ENCODE assay signal across 8 cellular contexts in genomic region chr1:157193702-157194391, GRCh38. TPM values are rescaled to one million over a fixed set of nuclear protein-coding genes. Genes with fewer than 3 reads are reported as not detected.
DNase-seq lines count a peak whose midpoint lies in the region; ATAC-seq and TF ChIP-seq lines count a peak whose summit lies in the region.

No MANE protein-coding gene starts in this region.

- peak; percentile 45; the same call in 1 of the 2 replicates for TF ChIP-seq CTCF in WTC11 (IDR thresholded peaks at IDR 0.05)

- peaks cover 21% of the 10 kb centered on the region for H3K4me1 Mint-ChIP-seq in WTC11
- peaks cover 11% of the 10 kb centered on the region for H3K4me1 Mint-ChIP-seq in stimulated activated naive CD8-positive, alpha-beta T cell treated with anti-CD3 and anti-CD28 coated beads, Interleukin-15, amount 100 ng/mL, for 72 hours

- no peak overlapping the region for H3K27ac Mint-ChIP-seq in WTC11
- no peak overlapping the region for H3K27ac Mint-ChIP-seq in stimulated activated naive CD8-positive, alpha-beta T cell treated with anti-CD3 and anti-CD28 coated beads, Interleukin-15, amount 100 ng/mL, for 72 hours

- peaks cover 12% of the 10 kb centered on the region for H3K27me3 Mint-ChIP-seq in WTC11 (ENCODE audit: low read depth)
- H3K27me3 Mint-ChIP-seq in stimulated activated naive CD8-positive, alpha-beta T cell treated with anti-CD3 and anti-CD28 coated beads, Interleukin-15, amount 100 ng/mL, for 72 hours, result peaks cover 54% of the 10 kb centered on the region

- H3K36me3 Mint-ChIP-seq in WTC11, result no peaks in the 10 kb centered on the region

- POLR2A ChIA-PET in WTC11 (lab: Charles Lee), result no interaction called here

- ATAC-seq in WTC11 (peak; percentile 56), HG03135 (IDR thresholded peaks at IDR 0.05; ENCODE audit: unreplicated experiment) (no peak)
- ATAC-seq in stimulated activated naive CD8-positive, alpha-beta T cell treated with anti-CD3 and anti-CD28 coated beads, Interleukin-15, amount 100 ng/mL, for 72 hours, result no peak

- no peaks in the 10 kb centered on the region for H3K9me3 Mint-ChIP-seq in WTC11
- H3K9me3 Mint-ChIP-seq in stimulated activated naive CD8-positive, alpha-beta T cell treated with anti-CD3 and anti-CD28 coated beads, Interleukin-15, amount 100 ng/mL, for 72 hours, result no peaks in the 10 kb centered on the region

- peak; percentile 67 for DNase-seq in AG08395 (ENCODE audit: low spot score)
- DNase-seq in GM19238 (ENCODE audit: insufficient read length, low spot score), result peak; percentile 61
- DNase-seq in NCI-H2196 (lab: John Stamatoyannopoulos, UW; ENCODE audit: unreplicated experiment), result peak; percentile 64
- DNase-seq in WTC11 (ENCODE audit: low spot score), result peak; percentile 90
- peak; percentile 86 for DNase-seq in ecto neural progenitor cell (ENCODE audit: low spot score)
- peak; percentile 32 for DNase-seq in midbrain (lab: John Stamatoyannopoulos, UW)
- peak; percentile 50 to 59 for DNase-seq in stimulated activated naive CD8-positive, alpha-beta T cell treated with anti-CD3 and anti-CD28 coated beads, Interleukin-15, amount 100 ng/mL, for 72 hours

- H3K4me3 Mint-ChIP-seq in WTC11, result no peak overlapping the region
- no peak overlapping the region for H3K4me3 Mint-ChIP-seq in stimulated activated naive CD8-positive, alpha-beta T cell treated with anti-CD3 and anti-CD28 coated beads, Interleukin-15, amount 100 ng/mL, for 72 hours

- CTCF ChIA-PET in WTC11 (lab: Charles Lee), result interaction anchor here (0.7 to 2.9 kb wide), 6 partner anchors 10 to 177 kb away, joined by 3 to 13 read pairs (median 4); no protein-coding TSS in a partner anchor

TF ChIP-seq in WTC11, 78 proteins besides CTCF, POLR2A, EP300 and RAD21:
- no peak for TF ChIP-seq CDX4 (CRISPR knock-in tag; IDR thresholded peaks at IDR 0.05; ENCODE audit: borderline replicate concordance)
- no peak for TF ChIP-seq EMX1 (CRISPR knock-in tag; IDR thresholded peaks at IDR 0.05)
- TF ChIP-seq, protein P1, sequence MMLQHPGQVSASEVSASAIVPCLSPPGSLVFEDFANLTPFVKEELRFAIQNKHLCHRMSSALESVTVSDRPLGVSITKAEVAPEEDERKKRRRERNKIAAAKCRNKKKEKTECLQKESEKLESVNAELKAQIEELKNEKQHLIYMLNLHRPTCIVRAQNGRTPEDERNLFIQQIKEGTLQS (CRISPR knock-in tag; conservative IDR thresholded peaks at IDR 0.05), result no peak
- no peak for TF ChIP-seq NFE2L1 (CRISPR knock-in tag; IDR thresholded peaks at IDR 0.05)
- TF ChIP-seq, protein P2, sequence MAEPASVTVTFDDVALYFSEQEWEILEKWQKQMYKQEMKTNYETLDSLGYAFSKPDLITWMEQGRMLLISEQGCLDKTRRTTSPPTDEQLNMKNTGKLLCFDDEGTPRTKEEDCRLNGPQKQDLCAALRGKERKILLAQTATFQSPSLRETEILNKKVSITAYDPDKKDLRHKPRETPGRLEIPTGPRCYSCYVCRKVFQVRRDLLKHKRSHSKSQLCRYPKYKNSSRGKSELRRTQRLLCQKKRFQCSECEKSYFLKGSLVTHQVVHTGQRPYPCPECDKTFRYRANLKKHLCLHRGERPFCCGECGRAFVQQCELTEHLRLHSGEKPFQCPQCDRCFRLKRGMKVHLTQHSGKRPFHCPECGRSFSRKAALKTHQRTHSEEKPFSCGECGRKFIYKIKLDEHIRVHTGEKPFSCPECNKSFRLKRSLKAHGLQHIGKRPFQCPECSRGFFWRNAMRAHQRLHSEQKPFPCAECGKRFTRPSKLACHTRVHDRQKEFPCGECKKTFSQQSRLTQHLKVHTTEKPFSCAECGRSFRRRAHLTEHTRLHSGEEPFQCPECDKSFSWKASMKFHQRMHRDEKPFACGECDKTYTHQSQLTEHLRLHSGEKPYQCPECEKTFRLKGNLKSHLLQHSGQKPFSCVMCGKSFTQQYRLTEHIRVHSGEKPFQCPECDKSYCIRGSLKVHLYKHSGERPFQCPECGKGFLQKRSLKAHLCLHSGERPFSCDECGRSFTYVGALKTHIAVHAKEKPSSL (CRISPR knock-in tag; conservative IDR thresholded peaks at IDR 0.05), result no peak
- TF ChIP-seq ZNF219 (CRISPR knock-in tag; IDR thresholded peaks at IDR 0.05; ENCODE audit: borderline replicate concordance), result no peak
- TF ChIP-seq TCF7 (CRISPR knock-in tag; IDR thresholded peaks at IDR 0.05; ENCODE audit: low read depth), result no peak
TF ChIP-seq in WTC11: peak in this region for 0.

RNA-seq across cellular contexts. Expression of gene ETV3, which starts 55.7 kb away (rescaled TPM):
- total RNA-seq in WTC11 (2021), result 21.3 to 26.0 TPM (median 22.1 TPM) in 3 replicates

Comparison
In these comparisons a context has a peak if more than half of its experiments do, and no peak if none do; other contexts are left out.
1. DNase-seq: peak in every context shown above with its lines; median percentile 90 in WTC11; 86 in ecto neural progenitor cell; 67 in AG08395; 64 in NCI-H2196; 61 in GM19238; 54 in stimulated activated naive CD8-positive, alpha-beta T cell treated with anti-CD3 and anti-CD28 coated beads, Interleukin-15, amount 100 ng/mL, for 72 hours; 32 in midbrain.